Comparison of ENCODE assay signal across 10 cellular contexts in the genomic region with DNA sequence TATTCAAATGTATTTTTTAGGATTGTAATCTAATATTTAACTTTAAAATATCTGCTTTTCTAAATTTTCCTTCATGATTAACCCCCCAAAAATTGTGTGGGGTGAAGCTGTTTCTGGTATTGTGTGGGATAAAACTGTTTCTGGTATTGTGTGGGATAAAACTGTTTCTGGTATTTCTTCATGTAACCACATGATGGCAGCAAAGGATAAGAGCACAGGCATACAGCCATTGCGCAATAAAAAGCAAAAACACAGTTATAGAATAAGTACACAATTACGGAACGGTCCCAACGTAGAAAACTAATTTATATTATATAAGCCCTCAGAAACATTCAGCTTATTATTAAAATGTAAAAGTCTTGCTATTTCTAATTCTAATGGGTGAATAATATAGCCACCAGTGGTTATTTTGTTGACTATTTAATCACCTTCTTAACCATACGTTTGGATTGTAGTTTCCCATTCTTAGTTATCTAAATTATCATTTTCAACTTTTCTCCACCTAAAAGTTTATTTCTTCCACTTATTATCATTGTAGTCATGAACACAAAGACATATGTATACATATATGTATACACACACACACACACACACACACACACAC.
DNase-seq lines count a peak whose midpoint lies in the region; ATAC-seq lines count a peak whose summit lies in the region.
"Had no signal": no experiment of that assay in that cellular context is flagged by ENCODE, and none has a peak within 500 bp of the region (broad histone marks: within the 10 kb centered on the region; RNA-seq: fewer than 3 reads in every experiment).

No MANE protein-coding gene starts in this region.

- no peaks in the 10 kb centered on the region for H3K27me3 Mint-ChIP-seq in activated naive CD4-positive, alpha-beta T cell treated with anti-CD3 and anti-CD28 coated beads, Interleukin-2, amount 10 ng/mL, durations not matched to agents 7 days and 5 days
- H3K27me3 Mint-ChIP-seq: stimulated activated naive CD8-positive, alpha-beta T cell treated with anti-CD3 and anti-CD28 coated beads, Interleukin-15, Interleukin-2, amounts not matched to agents 100 ng/mL and 50 ng/mL, for 24 hours had no signal

- no peaks in the 10 kb centered on the region for H3K4me1 Mint-ChIP-seq in activated naive CD4-positive, alpha-beta T cell treated with anti-CD3 and anti-CD28 coated beads, Interleukin-2, amount 10 ng/mL, durations not matched to agents 7 days and 5 days

- ATAC-seq in GM21528 (IDR thresholded peaks at IDR 0.05; ENCODE audit: low FRiP score, unreplicated experiment): peak; percentile 77

- H3K27ac Mint-ChIP-seq in activated naive CD4-positive, alpha-beta T cell treated with anti-CD3 and anti-CD28 coated beads, Interleukin-2, amount 10 ng/mL, durations not matched to agents 7 days and 5 days: no peak overlapping the region
- H3K27ac Mint-ChIP-seq: dendritic cell treated with granulocyte-macrophage colony-stimulating factor and Interleukin-4, amounts not matched to agents 40 ng/mL and 50 ng/mL, for 4 days; stimulated activated naive CD8-positive, alpha-beta T cell treated with anti-CD3 and anti-CD28 coated beads, Interleukin-15, Interleukin-2, amounts not matched to agents 100 ng/mL and 50 ng/mL, for 24 hours had no signal

- H3K36me3 Mint-ChIP-seq in activated naive CD4-positive, alpha-beta T cell treated with anti-CD3 and anti-CD28 coated beads, Interleukin-2, amount 10 ng/mL, durations not matched to agents 7 days and 5 days: no peaks in the 10 kb centered on the region

- CTCF ChIA-PET in activated naive CD4-positive, alpha-beta T cell treated with anti-CD3 and anti-CD28 coated beads, Interleukin-2, amount 10 ng/mL, durations not matched to agents 7 days and 5 days (lab: Charles Lee): interaction anchor here (0.6 to 1.6 kb wide), 8 partner anchors 16 to 1053 kb away, joined by 3 to 6 read pairs (median 4); a partner anchor contains a TSS

- DNase-seq in activated naive CD4-positive, alpha-beta T cell treated with anti-CD3 and anti-CD28 coated beads, Interleukin-2, amount 10 ng/mL, durations not matched to agents 7 days and 5 days: peak; percentile 21
- no peak for DNase-seq in activated naive CD4-positive, alpha-beta T cell treated with anti-CD3 and anti-CD28 coated beads, Interleukin-2, amount 50 U/mL, for 16 hours
- DNase-seq in HuH-7 (ENCODE audit: low spot score) (peak; percentile 5), SW480 (ENCODE audit: low spot score) (peak; percentile 31), fibroblast of the conjunctiva (ENCODE audit: low read depth) (peak; percentile 6), pons (ENCODE audit: low spot score) (peak; percentile 59), DMS79 (lab: John Stamatoyannopoulos, UW) (no peak)

- H3K9me3 Mint-ChIP-seq in activated naive CD4-positive, alpha-beta T cell treated with anti-CD3 and anti-CD28 coated beads, Interleukin-2, amount 10 ng/mL, durations not matched to agents 7 days and 5 days: no peaks in the 10 kb centered on the region
- H3K9me3 Mint-ChIP-seq: dendritic cell treated with granulocyte-macrophage colony-stimulating factor and Interleukin-4, amounts not matched to agents 40 ng/mL and 50 ng/mL, for 4 days; stimulated activated naive CD8-positive, alpha-beta T cell treated with anti-CD3 and anti-CD28 coated beads, Interleukin-15, Interleukin-2, amounts not matched to agents 100 ng/mL and 50 ng/mL, for 24 hours had no signal

- H3K4me3 Mint-ChIP-seq in activated naive CD4-positive, alpha-beta T cell treated with anti-CD3 and anti-CD28 coated beads, Interleukin-2, amount 10 ng/mL, durations not matched to agents 7 days and 5 days: no peak overlapping the region
- H3K4me3 Mint-ChIP-seq: dendritic cell treated with granulocyte-macrophage colony-stimulating factor and Interleukin-4, amounts not matched to agents 40 ng/mL and 50 ng/mL, for 4 days; stimulated activated naive CD8-positive, alpha-beta T cell treated with anti-CD3 and anti-CD28 coated beads, Interleukin-15, Interleukin-2, amounts not matched to agents 100 ng/mL and 50 ng/mL, for 24 hours had no signal

Comparison
In these comparisons a context has a peak if more than half of its experiments do, and no peak if none do; other contexts are left out.
1. DNase-seq: peak in activated naive CD4-positive, alpha-beta T cell treated with anti-CD3 and anti-CD28 coated beads, Interleukin-2, amount 10 ng/mL, durations not matched to agents 7 days and 5 days (single experiment), HuH-7 (single experiment), SW480 (single experiment), fibroblast of the conjunctiva (single experiment) and pons (single experiment); none in activated naive CD4-positive, alpha-beta T cell treated with anti-CD3 and anti-CD28 coated beads, Interleukin-2, amount 50 U/mL, for 16 hours (single experiment) and DMS79 (single experiment).